Comparison of ENCODE assay signal across 35 cellular contexts in genomic region chr5:164898705-164899104, GRCh38.
"Had no signal": no experiment of that assay in that cellular context is flagged by ENCODE, and none has a peak within 500 bp of the region (broad histone marks: within the 10 kb centered on the region; RNA-seq: fewer than 3 reads in every experiment).

No MANE protein-coding gene starts in this region.

- DNase-seq: Kasumi-1, MG63, MM.1S, MV-4-11, NCI-H1048, NCI-H1092, NCI-H1092 treated with DMSO at 0.1 percent for 48 hours, NCI-H1105, NCI-H1105 treated with DMSO at 0.1 percent for 48 hours, NCI-H1417, NCI-H1417 treated with DMSO at 0.1 percent for 48 hours, NCI-H1436, NCI-H1436 treated with DMSO at 0.1 percent for 48 hours, NCI-H146, NCI-H1694, NCI-H1694 treated with DMSO at 0.1 percent for 48 hours, NCI-H187, NCI-H187 treated with DMSO at 0.1 percent for 48 hours, NCI-H1930, NCI-H2029, NCI-H2029 treated with DMSO at 0.1 percent for 48 hours, NCI-H2081, NCI-H2081 treated with DMSO at 0.1 percent for 48 hours, NCI-H2107, NCI-H2171, NCI-H2171 treated with DMSO at 0.1 percent for 48 hours, NCI-H2227 treated with DMSO at 0.1 percent for 48 hours, NCI-H226, NCI-H345, NCI-H446, NCI-H446 treated with DMSO at 0.1 percent for 48 hours, NCI-H510A, NCI-H510A treated with DMSO at 0.1 percent for 48 hours, NCI-H524, NCI-H524 treated with DMSO at 0.1 percent for 48 hours had no signal

- H3K4me3 ChIP-seq: MG63 had no signal

- H3K36me3 ChIP-seq: MG63 had no signal

- H3K9me3 ChIP-seq: MG63 had no signal

- H3K27me3 ChIP-seq: MG63 had no signal
